29 cellular contexts compared by ENCODE assay signal in genomic region chr5:174947548-174947947, GRCh38.
"Had no signal": no experiment of that assay in that cellular context is flagged by ENCODE, and none has a peak within 500 bp of the region (broad histone marks: within the 10 kb centered on the region; RNA-seq: fewer than 3 reads in every experiment).

No MANE protein-coding gene starts in this region.

- DNase-seq: activated B cell treated with CpG ODN at 0.5 μM for 24 hours; activated CD4-positive, alpha-beta memory T cell treated with anti-CD3 and anti-CD28 coated beads, Interleukin-2, amount 10 ng/mL, durations not matched to agents 7 days and 5 days; activated CD4-positive, alpha-beta T cell treated with anti-CD3 and anti-CD28 coated beads for 48 hours; activated CD4-positive, CD25-positive, alpha-beta regulatory T cell treated with anti-CD3 and anti-CD28 coated beads, Interleukin-2, amount 50 U/mL, for 72 hours; activated gamma-delta T cell; activated naive CD4-positive, alpha-beta T cell treated with Interleukin-2 at 50 U/mL for 16 hours; activated T-cell treated with anti-CD3 and anti-CD28 coated beads, Interleukin-2, amount 50 U/mL, for 1 hour; activated T-cell treated with anti-CD3 and anti-CD28 coated beads, Interleukin-2, amount 50 U/mL, for 72 hours; adrenal gland; body of pancreas; NCI-H1105; NCI-H1417 treated with DMSO at 0.1 percent for 48 hours; NCI-H187 treated with DMSO at 0.1 percent for 48 hours; NCI-H2081; NCI-H226; NCI-H446 treated with DMSO at 0.1 percent for 48 hours; NCI-H69; Right ventricle myocardium superior; RPMI8226; SW 1271; T-helper 1 cell; T-helper 2 cell; T-helper 9 cell had no signal

- H3K4me2 ChIP-seq: KMS-11 had no signal

- H3K4me3 ChIP-seq: adrenal gland, body of pancreas, breast epithelium had no signal

- ATAC-seq: activated naive CD4-positive, alpha-beta T cell treated with anti-CD3 and anti-CD28 coated beads, Interleukin-2, amount 50 U/mL, for 72 hours; activated T-cell treated with anti-CD3 and anti-CD28 coated beads, Interleukin-2, amount 50 U/mL, for 72 hours; body of pancreas; Panc1 had no signal

- H3K9me3 ChIP-seq: adrenal gland, body of pancreas, breast epithelium had no signal

- H3K9ac ChIP-seq: KMS-11 had no signal

- FAIRE-seq: astrocyte had no signal

- H3K36me3 ChIP-seq: adrenal gland, breast epithelium had no signal

- H3K27ac ChIP-seq: adrenal gland, body of pancreas, breast epithelium, KMS-11, VCaP had no signal

- H3K4me1 ChIP-seq: adrenal gland, body of pancreas, breast epithelium had no signal

- H3K27me3 ChIP-seq: body of pancreas had no signal
